Comparison of ENCODE assay signal across 1 cellular context in the genomic region with DNA sequence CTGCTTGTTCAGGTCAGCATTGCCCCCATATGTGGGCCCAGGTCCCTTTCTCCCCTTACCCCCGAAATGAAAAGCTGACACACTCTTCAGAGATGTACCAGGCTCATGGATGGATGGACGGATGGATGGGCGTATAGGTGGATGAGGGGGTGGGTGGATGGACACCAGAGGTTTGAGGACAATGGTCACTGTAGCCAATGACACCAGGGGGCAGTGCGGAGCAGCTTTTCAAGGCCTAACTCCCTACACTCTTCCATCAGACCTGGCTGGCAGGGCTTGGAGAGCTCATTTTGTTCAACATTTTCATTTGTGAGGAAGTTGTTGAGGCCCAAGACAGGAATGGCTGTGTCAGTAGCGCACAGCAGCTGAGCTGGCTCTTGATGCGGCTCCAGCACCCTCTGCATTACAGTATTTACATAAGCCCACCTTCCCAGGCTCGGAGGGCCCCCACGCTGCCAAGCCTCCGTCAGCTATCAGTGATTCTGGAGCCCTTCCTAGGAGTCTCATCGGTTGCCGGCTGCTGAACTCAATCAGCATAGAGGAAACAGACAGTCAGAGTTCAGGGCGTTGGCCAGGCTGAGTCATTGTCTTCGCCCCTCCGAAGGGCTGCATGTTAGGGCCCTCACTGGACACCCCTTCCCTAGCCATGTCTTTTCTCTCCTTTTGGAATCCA.
TF ChIP-seq lines count a peak whose summit lies in the region.

No MANE protein-coding gene starts in this region.

TF ChIP-seq in WTC11, 78 proteins besides CTCF, POLR2A, EP300 and RAD21 (continued from another document):
- TF ChIP-seq, protein P1, sequence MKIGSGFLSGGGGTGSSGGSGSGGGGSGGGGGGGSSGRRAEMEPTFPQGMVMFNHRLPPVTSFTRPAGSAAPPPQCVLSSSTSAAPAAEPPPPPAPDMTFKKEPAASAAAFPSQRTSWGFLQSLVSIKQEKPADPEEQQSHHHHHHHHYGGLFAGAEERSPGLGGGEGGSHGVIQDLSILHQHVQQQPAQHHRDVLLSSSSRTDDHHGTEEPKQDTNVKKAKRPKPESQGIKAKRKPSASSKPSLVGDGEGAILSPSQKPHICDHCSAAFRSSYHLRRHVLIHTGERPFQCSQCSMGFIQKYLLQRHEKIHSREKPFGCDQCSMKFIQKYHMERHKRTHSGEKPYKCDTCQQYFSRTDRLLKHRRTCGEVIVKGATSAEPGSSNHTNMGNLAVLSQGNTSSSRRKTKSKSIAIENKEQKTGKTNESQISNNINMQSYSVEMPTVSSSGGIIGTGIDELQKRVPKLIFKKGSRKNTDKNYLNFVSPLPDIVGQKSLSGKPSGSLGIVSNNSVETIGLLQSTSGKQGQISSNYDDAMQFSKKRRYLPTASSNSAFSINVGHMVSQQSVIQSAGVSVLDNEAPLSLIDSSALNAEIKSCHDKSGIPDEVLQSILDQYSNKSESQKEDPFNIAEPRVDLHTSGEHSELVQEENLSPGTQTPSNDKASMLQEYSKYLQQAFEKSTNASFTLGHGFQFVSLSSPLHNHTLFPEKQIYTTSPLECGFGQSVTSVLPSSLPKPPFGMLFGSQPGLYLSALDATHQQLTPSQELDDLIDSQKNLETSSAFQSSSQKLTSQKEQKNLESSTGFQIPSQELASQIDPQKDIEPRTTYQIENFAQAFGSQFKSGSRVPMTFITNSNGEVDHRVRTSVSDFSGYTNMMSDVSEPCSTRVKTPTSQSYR (CRISPR knock-in tag; IDR thresholded peaks at IDR 0.05): no peak
- TF ChIP-seq CREM (CRISPR knock-in tag; IDR thresholded peaks at IDR 0.05) (no peak), TP53 (CRISPR knock-in tag; IDR thresholded peaks at IDR 0.05) (no peak), CBFB (CRISPR knock-in tag; IDR thresholded peaks at IDR 0.05; ENCODE audit: low read depth) (no peak), ZNF423 (CRISPR knock-in tag; IDR thresholded peaks at IDR 0.05) (no peak), GABPB1 (CRISPR knock-in tag; IDR thresholded peaks at IDR 0.05) (no peak)
- TF ChIP-seq, protein P2, sequence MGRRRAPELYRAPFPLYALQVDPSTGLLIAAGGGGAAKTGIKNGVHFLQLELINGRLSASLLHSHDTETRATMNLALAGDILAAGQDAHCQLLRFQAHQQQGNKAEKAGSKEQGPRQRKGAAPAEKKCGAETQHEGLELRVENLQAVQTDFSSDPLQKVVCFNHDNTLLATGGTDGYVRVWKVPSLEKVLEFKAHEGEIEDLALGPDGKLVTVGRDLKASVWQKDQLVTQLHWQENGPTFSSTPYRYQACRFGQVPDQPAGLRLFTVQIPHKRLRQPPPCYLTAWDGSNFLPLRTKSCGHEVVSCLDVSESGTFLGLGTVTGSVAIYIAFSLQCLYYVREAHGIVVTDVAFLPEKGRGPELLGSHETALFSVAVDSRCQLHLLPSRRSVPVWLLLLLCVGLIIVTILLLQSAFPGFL (CRISPR knock-in tag; IDR thresholded peaks at IDR 0.05; ENCODE audit: borderline replicate concordance): no peak
- TF ChIP-seq, protein P3, sequence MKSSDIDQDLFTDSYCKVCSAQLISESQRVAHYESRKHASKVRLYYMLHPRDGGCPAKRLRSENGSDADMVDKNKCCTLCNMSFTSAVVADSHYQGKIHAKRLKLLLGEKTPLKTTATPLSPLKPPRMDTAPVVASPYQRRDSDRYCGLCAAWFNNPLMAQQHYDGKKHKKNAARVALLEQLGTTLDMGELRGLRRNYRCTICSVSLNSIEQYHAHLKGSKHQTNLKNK (CRISPR knock-in tag; IDR thresholded peaks at IDR 0.05): no peak
